ENCODE assay signal across 1 cellular context in genomic region chr5:43123887-43124286, GRCh38.
TF ChIP-seq lines count a peak whose summit lies in the region.

No MANE protein-coding gene starts in this region.

TF ChIP-seq in K562, 482 proteins besides CTCF, POLR2A, EP300 and RAD21 (continued from another document):
- TF ChIP-seq MAX (CRISPR knock-in tag; IDR thresholded peaks at IDR 0.05) (no peak), ZNF133 (CRISPR knock-in tag; IDR thresholded peaks at IDR 0.05) (no peak), ZHX1 (conservative IDR thresholded peaks at IDR 0.05; ENCODE audit: low read length) (no peak), SPI1 (IDR thresholded peaks at IDR 0.05; ENCODE audit: borderline replicate concordance, low read depth, low read length) (peak; percentile 64; the same call in 1 of the 2 replicates)
